8 cellular contexts compared by ENCODE assay signal in the genomic region with DNA sequence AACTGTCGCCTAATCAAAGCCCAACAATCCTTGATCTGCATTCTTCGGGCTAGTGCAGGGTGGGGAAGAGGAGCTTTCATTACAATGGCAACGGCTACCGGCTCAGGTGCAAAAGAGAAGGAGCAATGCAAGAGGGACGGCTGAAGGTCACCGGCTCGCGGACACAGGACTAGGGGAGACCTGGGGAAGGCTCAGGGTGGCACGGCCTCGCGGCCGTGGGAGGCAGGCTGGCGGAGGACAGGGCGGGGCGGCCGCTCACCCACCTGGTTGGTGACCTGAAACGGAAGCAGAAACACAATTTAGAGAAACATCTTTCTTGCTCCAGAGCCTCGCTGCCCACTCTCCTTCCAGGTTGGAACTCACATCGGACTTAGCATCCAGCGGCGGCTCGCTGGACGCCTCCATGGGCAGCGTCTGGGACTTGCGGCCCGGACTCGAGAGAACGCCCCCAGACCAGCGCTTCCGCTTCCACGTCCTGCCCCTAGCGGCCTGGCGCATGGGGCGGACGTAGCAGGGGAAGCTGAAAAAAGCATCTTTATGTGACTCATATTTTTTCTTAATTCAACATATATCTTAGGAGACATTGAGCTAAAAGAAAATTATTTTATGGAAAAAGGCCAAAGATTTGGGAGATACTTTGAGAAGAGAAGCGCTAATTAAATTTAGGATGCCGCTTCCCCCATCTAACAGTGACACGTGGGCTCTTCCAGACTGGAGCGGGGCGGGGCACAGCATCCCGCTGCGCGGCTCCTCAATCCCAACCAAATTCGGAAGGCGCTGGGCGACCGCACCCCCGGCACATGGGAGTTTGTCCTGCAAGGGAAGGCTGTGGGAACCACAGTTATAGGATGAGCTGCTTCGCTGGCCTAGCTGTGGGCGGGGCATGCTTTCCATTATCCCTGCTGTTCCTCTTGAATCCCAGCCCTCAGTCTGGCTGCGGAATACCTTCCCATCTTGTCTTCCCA. TPM values are rescaled to one million over a fixed set of nuclear protein-coding genes. Genes with fewer than 3 reads are reported as not detected.
DNase-seq lines count a peak whose midpoint lies in the region; ATAC-seq and TF ChIP-seq lines count a peak whose summit lies in the region.

A gene (minus strand): TSS at position 441 of the 965 bp plus-strand sequence. CDS start 36 bp downstream, at position 405.

- H3K27me3 ChIP-seq in adipocyte (replicated peaks; ENCODE audit: control insufficient read depth, insufficient read depth, low read length) (no peaks in the 10 kb centered on the region), cardiac muscle cell (no peaks in the 10 kb centered on the region), trophoblast cell (ENCODE audit: insufficient read depth, low read length) (no peaks in the 10 kb centered on the region), transverse colon (no peaks in the 10 kb centered on the region)

- peak within 1 kb of the TSS; percentile 30 for H2BK120ac ChIP-seq in trophoblast cell (ENCODE audit: insufficient read depth, low read length, poor library complexity)

- peak within 1 kb of the TSS; percentile 67 for H3K18ac ChIP-seq in trophoblast cell (ENCODE audit: low read length)

- peak within 1 kb of the TSS; percentile 11 for H2BK12ac ChIP-seq in trophoblast cell (ENCODE audit: low read length)

- H3K4me1 ChIP-seq in adipocyte (ENCODE audit: control insufficient read depth, insufficient read depth, low read length) = peaks cover 26% of the 10 kb centered on the region
- H3K4me1 ChIP-seq in cardiac muscle cell (ENCODE audit: low read depth) = peaks cover 7% of the 10 kb centered on the region
- H3K4me1 ChIP-seq in trophoblast cell (ENCODE audit: control insufficient read depth in 1 of 2, insufficient read depth in 2 of 2, low read length in 2 of 2) = peaks cover 0 to 4% of the 10 kb centered on the region in 2 experiments
- peaks cover 0 to 16% (median 13%) of the 10 kb centered on the region in 4 donors for H3K4me1 ChIP-seq in transverse colon

- H4K91ac ChIP-seq in trophoblast cell (ENCODE audit: low read depth, low read length) = peak within 1 kb of the TSS; percentile 79

- no peak within 1 kb of the TSS for H3K23ac ChIP-seq in trophoblast cell (ENCODE audit: low read length)

- peak within 1 kb of the TSS; percentile 95 for H2AFZ ChIP-seq in trophoblast cell (ENCODE audit: insufficient read depth, low read length, poor library complexity)

- peak within 1 kb of the TSS; percentile 71 for H3K4me2 ChIP-seq in trophoblast cell (ENCODE audit: low read length)

- DNase-seq in NCI-H1092 treated with DMSO at 0.1 percent for 48 hours (lab: John Stamatoyannopoulos, UW) (peak; percentile 93), SW480 (ENCODE audit: low spot score) (peak; percentile 95), adipocyte (ENCODE audit: low read depth) (peak; percentile 92), cardiac muscle cell (ENCODE audit: low read depth in 1 of 2, low spot score in 1 of 2) (peak; percentile 86 to 92), trophoblast cell (peak; percentile 95 to 96), transverse colon (peak; percentile 77)

- peak; percentile 64 for TF ChIP-seq POLR2A in transverse colon (IDR thresholded peaks at IDR 0.05)

- peak within 1 kb of the TSS; percentile 92 for H3K14ac ChIP-seq in trophoblast cell (ENCODE audit: low read length)

- peak; percentile 96 for ATAC-seq in HG02623 (IDR thresholded peaks at IDR 0.05; ENCODE audit: unreplicated experiment)

- TF ChIP-seq EP300 in transverse colon (IDR thresholded peaks at IDR 0.05; ENCODE audit: low read depth) = no peak

- peak within 1 kb of the TSS; percentile 94 for H3K4me3 ChIP-seq in adipocyte (ENCODE audit: low read length)
- H3K4me3 ChIP-seq in cardiac muscle cell = peak within 1 kb of the TSS; percentile 75
- H3K4me3 ChIP-seq in trophoblast cell (ENCODE audit: low read depth, low read length) = peak within 1 kb of the TSS; percentile 93
- H3K4me3 ChIP-seq in transverse colon = peak within 1 kb of the TSS; percentile 62 to 91 (median 80)

- intact Hi-C loops in transverse colon (cut with DNase I; ENCODE audit: low total_unique reads) = no loop called here

- WGBS in trophoblast cell (ENCODE audit: extremely low coverage, insufficient coverage, insufficient read length) = no CpG with 5 or more reads among the region's 51 CpGs
- 1 to 3% methylated on average over 8 to 51 of the region's 51 CpGs for WGBS in transverse colon (ENCODE audit: low coverage in 1 of 2), 2 donors

- peaks cover 18% of the 10 kb centered on the region for H3K36me3 ChIP-seq in adipocyte (ENCODE audit: control insufficient read depth, insufficient read depth, low read length, severe bottlenecking)
- H3K36me3 ChIP-seq in cardiac muscle cell = no peaks in the 10 kb centered on the region
- H3K36me3 ChIP-seq in trophoblast cell (ENCODE audit: control insufficient read depth in 1 of 2, insufficient read depth in 2 of 2, low read length in 2 of 2) = peaks cover 4 to 9% of the 10 kb centered on the region in 2 experiments
- H3K36me3 ChIP-seq in transverse colon = peaks cover 0 to 5% (median 0%) of the 10 kb centered on the region in 4 donors

- H3K9ac ChIP-seq in adipocyte (ENCODE audit: low read length) (peak within 1 kb of the TSS; percentile 95), trophoblast cell (ENCODE audit: low read length) (peak within 1 kb of the TSS; percentile 92)

- peaks cover 4% of the 10 kb centered on the region for H3K79me2 ChIP-seq in trophoblast cell (ENCODE audit: control insufficient read depth, insufficient read depth, low read length, poor library complexity)

- H3K9me3 ChIP-seq in adipocyte (ENCODE audit: control insufficient read depth, low read length) (no peaks in the 10 kb centered on the region), cardiac muscle cell (ENCODE audit: low read depth) (no peaks in the 10 kb centered on the region), trophoblast cell (ENCODE audit: insufficient read depth, low read depth, low read length) (no peaks in the 10 kb centered on the region), transverse colon (no peaks in the 10 kb centered on the region)

- peak within 1 kb of the TSS; percentile 96 for H4K8ac ChIP-seq in trophoblast cell (ENCODE audit: low read depth, low read length)

- peaks cover 7% of the 10 kb centered on the region for H3K79me1 ChIP-seq in trophoblast cell (ENCODE audit: low read length)

- H3K4ac ChIP-seq in trophoblast cell (ENCODE audit: low read depth, low read length) = peak within 1 kb of the TSS; percentile 43

- peak within 1 kb of the TSS; percentile 64 for H2BK5ac ChIP-seq in trophoblast cell (ENCODE audit: low read depth, low read length, poor library complexity)

- peak within 1 kb of the TSS; percentile 83 for H2AK5ac ChIP-seq in trophoblast cell (ENCODE audit: low read length)

- in situ Hi-C loops in transverse colon (cut with MboI; ENCODE audit: low pct_ligation_motif_present in 1 of 4, low pct_unique_long_range_greater_than_20kb in 1 of 4, low sequenced_read_pairs in 3 of 4) = no loop called here

- peak within 1 kb of the TSS; percentile 70 for H4K12ac ChIP-seq in trophoblast cell (ENCODE audit: low read depth, low read length)

- H3K27ac ChIP-seq in cardiac muscle cell (peak within 1 kb of the TSS; percentile 94), trophoblast cell (ENCODE audit: low read depth, low read length) (no peak within 1 kb of the TSS), transverse colon (peak within 1 kb of the TSS; percentile 77 to 89 (median 87))

- TF ChIP-seq CTCF in GM12874 (IDR thresholded peaks at IDR 0.05; ENCODE audit: insufficient read depth, low read depth, low read length) (peak; percentile 24; the same call in 1 of the 2 replicates), cardiac muscle cell (IDR thresholded peaks at IDR 0.05; ENCODE audit: low read depth, low read length) (no peak), transverse colon (IDR thresholded peaks at IDR 0.05) (peak; percentile 72 to 94 (median 86))

RNA-seq across cellular contexts. Expression of the gene that starts here (rescaled TPM):
- total RNA-seq in cardiac muscle cell (62.3 and 125 TPM in 2 replicates), transverse colon (10 to 100 TPM; 45.1 to 92.6 (median 46.2) TPM)
- 331 and 396 TPM in 2 replicates for polyA plus RNA-seq in cardiac muscle cell
- polyA plus RNA-seq in trophoblast cell (2013) = 187 TPM in 2 replicates
